In genomic region chr2:96485751-96486643, GRCh38 we compare ENCODE assay signal across 8 cellular contexts. TPM values are rescaled to one million over a fixed set of nuclear protein-coding genes. Genes with fewer than 3 reads are reported as not detected.
DNase-seq lines count a peak whose midpoint lies in the region; TF ChIP-seq lines count a peak whose summit lies in the region.

No MANE protein-coding gene starts in this region.

- POLR2A ChIA-PET in activated CD4-positive, alpha-beta memory T cell treated with anti-CD3 and anti-CD28 coated beads, Interleukin-2, amount 10 ng/mL, durations not matched to agents 7 days and 5 days (lab: Charles Lee), result interaction anchor here (0.9 to 3.1 kb wide), 9 partner anchors 10 to 181 kb away, joined by 3 to 14 read pairs (median 5); partner anchors contain the start of genes ARID5A, ITPRIPL1, NCAPH and SNRNP200

- H3K36me3 Mint-ChIP-seq in HFFc6 (ENCODE audit: low read depth), result no peaks in the 10 kb centered on the region
- peaks cover 19% of the 10 kb centered on the region for H3K36me3 Mint-ChIP-seq in activated CD4-positive, alpha-beta memory T cell treated with anti-CD3 and anti-CD28 coated beads, Interleukin-2, amount 10 ng/mL, durations not matched to agents 7 days and 5 days (ENCODE audit: low read depth)

- H3K27me3 ChIP-seq in mononuclear cell (ENCODE audit: insufficient read depth, low read length), result no peaks in the 10 kb centered on the region

- H3K9me3 Mint-ChIP-seq in HFFc6, result peaks cover 4% of the 10 kb centered on the region; the same call in 1 of the 2 replicates
- H3K9me3 Mint-ChIP-seq in activated CD4-positive, alpha-beta memory T cell treated with anti-CD3 and anti-CD28 coated beads, Interleukin-2, amount 10 ng/mL, durations not matched to agents 7 days and 5 days, result peaks cover 2% of the 10 kb centered on the region

- peak overlapping the region; percentile 78 for H3K4me3 Mint-ChIP-seq in HFFc6
- peak overlapping the region; percentile 86 for H3K4me3 Mint-ChIP-seq in activated CD4-positive, alpha-beta memory T cell treated with anti-CD3 and anti-CD28 coated beads, Interleukin-2, amount 10 ng/mL, durations not matched to agents 7 days and 5 days

- DNase-seq in GM12865 (ENCODE audit: low read depth) (peak; percentile 98), HFFc6 (peak; percentile 47), NCI-H2029 (lab: John Stamatoyannopoulos, UW) (peak; percentile 46), GF-D8 (lab: John Stamatoyannopoulos, UW) (no peak)
- peak; percentile 92 for DNase-seq in activated CD4-positive, alpha-beta memory T cell treated with anti-CD3 and anti-CD28 coated beads, Interleukin-2, amount 10 ng/mL, durations not matched to agents 7 days and 5 days
- DNase-seq in effector CD8-positive, alpha-beta T cell (lab: John Stamatoyannopoulos, UW), result peak; percentile 28
- peak; percentile 61 to 71 for DNase-seq in stimulated activated CD8-positive, alpha-beta memory T cell treated with anti-CD3 and anti-CD28 coated beads, Interleukin-2, amount 100 ng/mL, for 48 hours (ENCODE audit: low read depth in 2 of 2)

- peaks cover 11% of the 10 kb centered on the region for H3K4me1 Mint-ChIP-seq in HFFc6 (ENCODE audit: low read depth)
- H3K4me1 Mint-ChIP-seq in activated CD4-positive, alpha-beta memory T cell treated with anti-CD3 and anti-CD28 coated beads, Interleukin-2, amount 10 ng/mL, durations not matched to agents 7 days and 5 days, result peaks cover 48% of the 10 kb centered on the region

- H3K4me3 ChIP-seq in GM12865 (ENCODE audit: low read depth, low read length) (peak overlapping the region; percentile 96), mononuclear cell (ENCODE audit: low read length) (peak overlapping the region; percentile 51)

- peaks cover 23% of the 10 kb centered on the region for H3K4me1 ChIP-seq in mononuclear cell (ENCODE audit: insufficient read depth, low read length)

- no peaks in the 10 kb centered on the region for H3K9me3 ChIP-seq in mononuclear cell (ENCODE audit: low read depth, low read length)

- CTCF ChIA-PET in activated CD4-positive, alpha-beta memory T cell treated with anti-CD3 and anti-CD28 coated beads, Interleukin-2, amount 10 ng/mL, durations not matched to agents 7 days and 5 days (lab: Charles Lee), result interaction anchor here (1.0 to 1.8 kb wide), 2 partner anchors 11 to 25 kb away, joined by 3 to 4 read pairs; no protein-coding TSS in a partner anchor

- H3K27ac Mint-ChIP-seq in HFFc6, result peak overlapping the region; percentile 32; the same call in 1 of the 2 replicates
- H3K27ac Mint-ChIP-seq in activated CD4-positive, alpha-beta memory T cell treated with anti-CD3 and anti-CD28 coated beads, Interleukin-2, amount 10 ng/mL, durations not matched to agents 7 days and 5 days, result peak overlapping the region; percentile 97

- H3K27me3 Mint-ChIP-seq in HFFc6 (ENCODE audit: insufficient read depth), result peaks cover 7% of the 10 kb centered on the region
- peaks cover 1% of the 10 kb centered on the region for H3K27me3 Mint-ChIP-seq in activated CD4-positive, alpha-beta memory T cell treated with anti-CD3 and anti-CD28 coated beads, Interleukin-2, amount 10 ng/mL, durations not matched to agents 7 days and 5 days

- TF ChIP-seq CTCF in GM12865 (IDR thresholded peaks at IDR 0.05; ENCODE audit: insufficient read depth, low read depth, low read length, missing control alignments) (no peak), HFFc6 (IDR thresholded peaks at IDR 0.05) (no peak)

RNA-seq across cellular contexts. Expression of gene NEURL3, which starts 19.2 kb away (rescaled TPM):
- total RNA-seq in HFFc6 (2021; fragmentation: NEBNext Ultra II Directional; extraction: Animal tissue kit (Norgen Biotek cat#: 25700)), result not detected
- total RNA-seq in activated CD4-positive, alpha-beta memory T cell treated with anti-CD3 and anti-CD28 coated beads, Interleukin-2, amount 10 ng/mL, durations not matched to agents 7 days and 5 days, result 1 to 10 TPM in 1 of 2 experiments, under 1 TPM in 1; 0.78 to 1.0 TPM
- 0.52 TPM for total RNA-seq in mononuclear cell

RNA-seq across cellular contexts. Expression of gene ARID5A, which starts 50.6 kb away (rescaled TPM):
- total RNA-seq in HFFc6 (2021; fragmentation: NEBNext Ultra II Directional; extraction: Animal tissue kit (Norgen Biotek cat#: 25700)), result 10 to 100 TPM in 3 of 6 experiments, 1 to 10 TPM in 3; 9.6 to 13.6 (median 10.0) TPM
- total RNA-seq in activated CD4-positive, alpha-beta memory T cell treated with anti-CD3 and anti-CD28 coated beads, Interleukin-2, amount 10 ng/mL, durations not matched to agents 7 days and 5 days, result 10 to 100 TPM; 80.0 to 86.8 TPM
- 191 TPM for total RNA-seq in mononuclear cell

Comparison
In these comparisons a context has a peak if more than half of its experiments do, and no peak if none do; other contexts are left out.
1. RNA of gene ARID5A, which starts 50.6 kb away (total RNA-seq): 191 TPM in mononuclear cell (single experiment) and 80.0 to 86.8 TPM in activated CD4-positive, alpha-beta memory T cell treated with anti-CD3 and anti-CD28 coated beads, Interleukin-2, amount 10 ng/mL, durations not matched to agents 7 days and 5 days; 9.6 to 13.6 TPM in HFFc6; every median in the first group is over 4 times any median in the second.